ENCODE assay signal across 20 cellular contexts in the genomic region with DNA sequence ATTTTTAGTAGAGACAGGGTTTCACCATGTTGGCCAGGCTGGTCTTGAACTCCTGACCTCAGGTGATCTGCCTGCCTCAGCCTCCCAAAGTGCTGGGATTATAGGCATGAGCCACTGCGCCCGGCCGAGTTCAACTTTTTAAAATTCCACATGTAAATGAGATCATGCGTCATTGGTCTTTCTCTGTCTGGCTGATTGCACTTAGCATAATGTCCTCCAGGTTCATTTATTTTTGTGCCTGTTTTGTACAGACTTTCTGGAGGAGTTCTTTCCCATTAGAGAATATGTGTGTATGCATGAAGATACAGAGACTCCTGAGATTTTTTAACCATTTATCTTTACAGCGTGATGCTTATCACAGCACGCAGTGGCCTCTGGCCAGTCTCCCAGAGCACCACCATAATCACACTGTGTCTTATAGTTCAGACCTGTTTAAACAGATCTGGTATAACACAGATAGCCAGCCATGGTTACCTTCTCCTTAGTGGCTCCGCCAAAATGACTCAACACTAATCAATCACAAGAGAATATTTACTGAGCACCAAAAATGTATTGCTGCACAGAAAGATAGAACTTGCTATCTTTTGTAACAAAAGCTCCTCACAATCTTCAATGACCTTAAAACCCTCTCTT. TPM values are rescaled to one million over a fixed set of nuclear protein-coding genes. Genes with fewer than 3 reads are reported as not detected.
DNase-seq lines count a peak whose midpoint lies in the region; ATAC-seq, FAIRE-seq and TF ChIP-seq lines count a peak whose summit lies in the region.
"Had no signal": no experiment of that assay in that cellular context is flagged by ENCODE, and none has a peak within 500 bp of the region (broad histone marks: within the 10 kb centered on the region; RNA-seq: fewer than 3 reads in every experiment).

No MANE protein-coding gene starts in this region.

- H3K27ac Mint-ChIP-seq in type B pancreatic cell: peak overlapping the region; percentile 80
- H3K27ac Mint-ChIP-seq in CD8-positive, alpha-beta T cell: no peak overlapping the region
- H3K27ac Mint-ChIP-seq: CD8-positive, alpha-beta memory T cell had no signal

- TF ChIP-seq CTCF in adrenal gland (IDR thresholded peaks at IDR 0.05) (no peak), keratinocyte (optimal IDR thresholded peaks at IDR 0.05 in 1 of 3, IDR thresholded peaks at IDR 0.05 in 1 of 3, conservative IDR thresholded peaks at IDR 0.05 in 1 of 3; ENCODE audit: extremely low read depth in 1 of 3, insufficient read depth in 2 of 3, low read length in 3 of 3) (no peak), type B pancreatic cell (conservative IDR thresholded peaks at IDR 0.05) (no peak)
- TF ChIP-seq CTCF in CD8-positive, alpha-beta T cell (IDR thresholded peaks at IDR 0.05): no peak

- H3K4me2 ChIP-seq in keratinocyte (ENCODE audit: control insufficient read depth, extremely low read depth, insufficient read depth, low read depth, low read length): peak overlapping the region; percentile 32
- H3K4me2 ChIP-seq: KMS-11 had no signal

- peak; percentile 80 for FAIRE-seq in keratinocyte (lab: Jason Lieb, UNC)
- FAIRE-seq: GM12878 had no signal

- no peak for ATAC-seq in GM19467 (IDR thresholded peaks at IDR 0.05; ENCODE audit: unreplicated experiment)
- no peak for ATAC-seq in CD8-positive, alpha-beta T cell
- ATAC-seq: GM12878 had no signal

- H3K4me3 ChIP-seq in adrenal gland (no peak overlapping the region), keratinocyte (ENCODE audit: control insufficient read depth in 2 of 3, extremely low read depth in 1 of 3, insufficient read depth in 2 of 3, low read depth in 1 of 3, low read length in 3 of 3) (no peak overlapping the region)
- H3K4me3 ChIP-seq in CD8-positive, alpha-beta T cell (ENCODE audit: low read depth, low read length): no peak overlapping the region
- H3K4me3 ChIP-seq: GM12878, Peyer's patch had no signal

- 49 to 58% (median 54%) methylated on average over 7 of the region's 7 CpGs for WGBS in adrenal gland, 4 donors

- no peaks in the 10 kb centered on the region for H3K79me2 ChIP-seq in keratinocyte (ENCODE audit: control insufficient read depth, insufficient read depth, low read length)

- H3K4me1 ChIP-seq in adrenal gland (replicated peaks in 1 of 2) (peaks cover 9 to 10% of the 10 kb centered on the region in 2 donors), keratinocyte (ENCODE audit: control insufficient read depth, extremely low read depth, insufficient read depth, low read length) (peaks cover 11% of the 10 kb centered on the region)
- no peaks in the 10 kb centered on the region for H3K4me1 ChIP-seq in CD8-positive, alpha-beta T cell (ENCODE audit: insufficient read depth, low read length)
- H3K4me1 ChIP-seq: Peyer's patch had no signal

- no peaks in the 10 kb centered on the region for H3K27me3 Mint-ChIP-seq in type B pancreatic cell
- H3K27me3 Mint-ChIP-seq in CD8-positive, alpha-beta T cell (ENCODE audit: low read depth): peaks cover 22% of the 10 kb centered on the region

- H3K27ac ChIP-seq in adrenal gland: peak overlapping the region in 3 of 5 donors; percentile 42 to 50 (median 42)
- peak overlapping the region; percentile 52 for H3K27ac ChIP-seq in keratinocyte (ENCODE audit: control insufficient read depth, insufficient read depth, low read length)
- no peak overlapping the region for H3K27ac ChIP-seq in CD8-positive, alpha-beta T cell (ENCODE audit: low read depth, low read length)
- H3K27ac ChIP-seq: KMS-11, Peyer's patch had no signal

- no peak overlapping the region for H3K9ac ChIP-seq in keratinocyte (ENCODE audit: control insufficient read depth, extremely low read depth, insufficient read depth, low read length)
- H3K9ac ChIP-seq: KMS-11 had no signal

- no peaks in the 10 kb centered on the region for H3K9me3 ChIP-seq in adrenal gland (replicated peaks in 1 of 3)
- H3K9me3 ChIP-seq in keratinocyte (ENCODE audit: control insufficient read depth, low read depth, low read length): no peaks in the 10 kb centered on the region
- H3K9me3 ChIP-seq in CD8-positive, alpha-beta T cell (ENCODE audit: low read length): no peaks in the 10 kb centered on the region
- H3K9me3 ChIP-seq: Peyer's patch had no signal

- H3K36me3 Mint-ChIP-seq in type B pancreatic cell: no peaks in the 10 kb centered on the region
- H3K36me3 Mint-ChIP-seq in CD8-positive, alpha-beta T cell: no peaks in the 10 kb centered on the region
- H3K36me3 Mint-ChIP-seq: CD8-positive, alpha-beta memory T cell had no signal

- H3K4me3 Mint-ChIP-seq in type B pancreatic cell: no peak overlapping the region
- H3K4me3 Mint-ChIP-seq in CD8-positive, alpha-beta T cell: no peak overlapping the region
- H3K4me3 Mint-ChIP-seq: CD8-positive, alpha-beta memory T cell had no signal

- H3K36me3 ChIP-seq in adrenal gland (replicated peaks in 1 of 2) (no peaks in the 10 kb centered on the region), keratinocyte (ENCODE audit: control insufficient read depth in 2 of 2, extremely low read depth in 1 of 2, insufficient read depth in 2 of 2, low read length in 2 of 2) (no peaks in the 10 kb centered on the region)
- H3K36me3 ChIP-seq in CD8-positive, alpha-beta T cell (ENCODE audit: insufficient read depth, low read length): no peaks in the 10 kb centered on the region
- H3K36me3 ChIP-seq: Peyer's patch had no signal

- no peaks in the 10 kb centered on the region for H3K27me3 ChIP-seq in adrenal gland
- H3K27me3 ChIP-seq in keratinocyte (ENCODE audit: control insufficient read depth, extremely low read depth, insufficient read depth, low read length): no peaks in the 10 kb centered on the region
- H3K27me3 ChIP-seq in CD8-positive, alpha-beta T cell (ENCODE audit: insufficient read depth, low read length): no peaks in the 10 kb centered on the region
- H3K27me3 ChIP-seq: Peyer's patch had no signal

- POLR2A ChIA-PET in CD8-positive, alpha-beta T cell (lab: Charles Lee): no interaction called here

- CTCF ChIA-PET in CD8-positive, alpha-beta T cell (lab: Charles Lee): interaction anchor here (1.2 kb wide), 1 partner anchor 426 kb away, joined by 3 read pairs; no protein-coding TSS in a partner anchor

- TF ChIP-seq POLR2A in adrenal gland (IDR thresholded peaks at IDR 0.05): no peak

- dilution Hi-C loops in keratinocyte (cut with MboI; ENCODE audit: extremely low pct_ligation_motif_present, low sequenced_read_pairs): no loop called here

- no peaks in the 10 kb centered on the region for H3K9me1 ChIP-seq in keratinocyte (ENCODE audit: control insufficient read depth, extremely low read depth, insufficient read depth, low read length)

- H4K20me1 ChIP-seq in keratinocyte (ENCODE audit: control insufficient read depth, extremely low read depth, insufficient read depth, low read length): no peaks in the 10 kb centered on the region

- H3K4me1 Mint-ChIP-seq in type B pancreatic cell (ENCODE audit: unreplicated experiment): peaks cover 8% of the 10 kb centered on the region
- H3K4me1 Mint-ChIP-seq in CD8-positive, alpha-beta T cell (ENCODE audit: low read depth): no peaks in the 10 kb centered on the region

- DNase-seq in OCI-M1 (lab: John Stamatoyannopoulos, UW) (peak; percentile 61), adrenal gland (peak in 3 of 7 donors; percentile 29 to 53 (median 32)), keratinocyte (ENCODE audit: low read depth, low spot score) (no peak), type B pancreatic cell (ENCODE audit: extremely low spot score, unreplicated experiment) (no peak), CD1c-positive myeloid dendritic cell (ENCODE audit: extremely low spot score) (no peak)
- no peak for DNase-seq in CD8-positive, alpha-beta T cell
- DNase-seq: CD8-positive, alpha-beta memory T cell; DMS 273 treated with DMSO at 0.1 percent for 48 hours; GDM1; GOT3; NCI-H1105; NCI-H1694; NCI-H2107; NCI-H226; NCI-H524 treated with DMSO at 0.1 percent for 48 hours; Peyer's patch; Right ventricle myocardium superior had no signal

- peak overlapping the region; percentile 51 for H2AFZ ChIP-seq in keratinocyte (ENCODE audit: control insufficient read depth, low read length)

- intact Hi-C loops in adrenal gland (cut with DNase I): no loop called here
- intact Hi-C loops in CD8-positive, alpha-beta T cell (cut with DNase I, micrococcal nuclease): no loop called here

- H3K9me3 Mint-ChIP-seq in type B pancreatic cell: peaks cover 4% of the 10 kb centered on the region
- H3K9me3 Mint-ChIP-seq in CD8-positive, alpha-beta T cell: no peaks in the 10 kb centered on the region
- H3K9me3 Mint-ChIP-seq: CD8-positive, alpha-beta memory T cell had no signal

RNA-seq across cellular contexts. Expression of a gene that starts 11.4 kb away (rescaled TPM):
- total RNA-seq in adrenal gland (10 to 100 TPM; 14.6 to 79.8 (median 40.2) TPM), type B pancreatic cell (ENCODE audit: low replicate concordance) (12.1 and 24.7 TPM in 2 replicates)
- polyA plus RNA-seq in adrenal gland (10 to 100 TPM; 10.5 to 14.4 (median 13.1) TPM), keratinocyte (7.9 to 11.9 TPM (median 8.1 TPM) in 3 replicates)
- polyA plus RNA-seq in keratinocyte (2011; ENCODE audit: low read depth): 6.5 TPM
- polyA plus RNA-seq in keratinocyte (2011; cell fraction: cytosol; rRNA removed): 4.4 and 6.3 TPM in 2 replicates
- 20.6 and 22.2 TPM in 2 replicates for polyA plus RNA-seq in keratinocyte (2011; cell fraction: nucleus; rRNA removed)
- polyA plus RNA-seq in keratinocyte (2012; ENCODE audit: low replicate concordance): 4.0 and 8.4 TPM in 2 replicates
- 18.5 to 45.9 TPM (median 34.2 TPM) in 3 replicates for polyA minus RNA-seq in keratinocyte
- polyA minus RNA-seq in keratinocyte (2011; cell fraction: cytosol; rRNA and poly(A)+ RNA removed): 5.2 TPM
- polyA minus RNA-seq in keratinocyte (2011; cell fraction: nucleus; rRNA and poly(A)+ RNA removed): 69.0 and 118 TPM in 2 replicates
- not detected for total RNA-seq in CD8-positive, alpha-beta T cell
- polyA plus RNA-seq: CD8-positive, alpha-beta memory T cell had no signal

Comparison
In these comparisons a context has a peak if more than half of its experiments do, and no peak if none do; other contexts are left out.
1. RNA of a gene that starts 11.4 kb away (total RNA-seq): 14.6 to 79.8 TPM in adrenal gland and 12.1 to 24.7 TPM in type B pancreatic cell; not detected in CD8-positive, alpha-beta T cell; every median in the first group is over 10 times any median in the second.